ENCODE assay signal across 1 cellular context in genomic region chr2:70301344-70302194, GRCh38.
A peak's percentile ranks its signal among the peaks of the same experiment; 100 is the strongest.
TF ChIP-seq lines count a peak whose summit lies in the region.

TSS of gene FAM136A (minus strand) at chr2:70302067. CDS start at chr2:70302011, 56 bp downstream.

TF ChIP-seq in HEK293, 187 proteins besides CTCF, POLR2A, EP300 and RAD21 (continued from another document and continues in another):
- TF ChIP-seq ZNF558 (tag by site-specific recombination; IDR thresholded peaks at IDR 0.05) (no peak), ZNF223 (tag by site-specific recombination; IDR thresholded peaks at IDR 0.05) (no peak), ZNF529 (tag by site-specific recombination; IDR thresholded peaks at IDR 0.05; ENCODE audit: insufficient replicate concordance) (no peak), ZEB2 (tag by site-specific recombination; IDR thresholded peaks at IDR 0.05) (peak; percentile 43; the same call in 1 of the 2 replicates), ZNF449 (tag by site-specific recombination; IDR thresholded peaks at IDR 0.05) (peak; percentile 92), ZNF366 (tag by site-specific recombination; conservative IDR thresholded peaks at IDR 0.05) (0 out of 2 replicates have a peak, but pooled peaks have one; percentile 7), YY1 (tag by site-specific recombination; IDR thresholded peaks at IDR 0.05) (peak; percentile 67; the same call in 1 of the 2 replicates), ZNF654 (tag by site-specific recombination; IDR thresholded peaks at IDR 0.05; ENCODE audit: low read depth) (peak; percentile 33), YY2 (tag by site-specific recombination; IDR thresholded peaks at IDR 0.05) (0 out of 2 replicates have a peak, but pooled peaks have one; percentile 61), ZNF121 (tag by site-specific recombination; IDR thresholded peaks at IDR 0.05) (no peak), ZNF518A (tag by site-specific recombination; conservative IDR thresholded peaks at IDR 0.05; ENCODE audit: low read depth) (0 out of 2 replicates have a peak, but pooled peaks have one; percentile 10), ZNF311 (tag by site-specific recombination; IDR thresholded peaks at IDR 0.05; ENCODE audit: borderline replicate concordance) (no peak), REST (tag by site-specific recombination; IDR thresholded peaks at IDR 0.05) (0 out of 2 replicates have a peak, but pooled peaks have one; percentile 12), GLIS1 (tag by site-specific recombination; IDR thresholded peaks at IDR 0.05) (0 out of 2 replicates have a peak, but pooled peaks have one; percentile 33), ZNF335 (tag by site-specific recombination; conservative IDR thresholded peaks at IDR 0.05) (peak; percentile 99), ZNF10 (tag by site-specific recombination; IDR thresholded peaks at IDR 0.05) (0 out of 2 replicates have a peak, but pooled peaks have one; percentile 18), SCRT2 (tag by site-specific recombination; IDR thresholded peaks at IDR 0.05) (peak; percentile 70), ZFHX2 (tag by site-specific recombination; conservative IDR thresholded peaks at IDR 0.05) (peak; percentile 91), ZNF76 (tag by site-specific recombination; IDR thresholded peaks at IDR 0.05; ENCODE audit: borderline replicate concordance, low read depth) (0 out of 2 replicates have a peak, but pooled peaks have one; percentile 45), TCF7L2 (IDR thresholded peaks at IDR 0.05; ENCODE audit: borderline replicate concordance, low read depth, low read length) (no peak), ZFP69B (tag by site-specific recombination; IDR thresholded peaks at IDR 0.05) (0 out of 2 replicates have a peak, but pooled peaks have one; percentile 16), BCL6B (tag by site-specific recombination; IDR thresholded peaks at IDR 0.05) (no peak), ZNF169 (tag by site-specific recombination; IDR thresholded peaks at IDR 0.05) (no peak), ZNF561 (tag by site-specific recombination; IDR thresholded peaks at IDR 0.05; ENCODE audit: borderline replicate concordance) (peak; percentile 31; the same call in 1 of the 2 replicates), ZNF391 (tag by site-specific recombination; IDR thresholded peaks at IDR 0.05; ENCODE audit: borderline replicate concordance, low read depth) (peak; percentile 47; the same call in 1 of the 2 replicates), ZBTB17 (tag by site-specific recombination; IDR thresholded peaks at IDR 0.05) (peak; percentile 53; the same call in 1 of the 2 replicates), ZXDB (tag by site-specific recombination; IDR thresholded peaks at IDR 0.05) (peak; percentile 99), ZIC2 (tag by site-specific recombination; IDR thresholded peaks at IDR 0.05) (0 out of 2 replicates have a peak, but pooled peaks have one; percentile 7), KLF9 (tag by site-specific recombination; IDR thresholded peaks at IDR 0.05; ENCODE audit: low read depth) (peak; percentile 93), ZNF2 (tag by site-specific recombination; IDR thresholded peaks at IDR 0.05) (no peak), KLF8 (tag by site-specific recombination; IDR thresholded peaks at IDR 0.05) (peak; percentile 94), PATZ1 (tag by site-specific recombination; IDR thresholded peaks at IDR 0.05) (peak; percentile 42), ZNF660 (tag by site-specific recombination; IDR thresholded peaks at IDR 0.05) (peak; percentile 18; the same call in 1 of the 2 replicates), ZNF658 (tag by site-specific recombination; IDR thresholded peaks at IDR 0.05) (no peak), ZBTB20 (tag by site-specific recombination; IDR thresholded peaks at IDR 0.05) (peak; percentile 69), ZBTB8A (tag by site-specific recombination; IDR thresholded peaks at IDR 0.05) (peak; percentile 100), KLF10 (tag by site-specific recombination; IDR thresholded peaks at IDR 0.05) (peak; percentile 92), HOXD13 (CRISPR knock-in tag; IDR thresholded peaks at IDR 0.05; ENCODE audit: borderline replicate concordance) (no peak), WT1 (tag by site-specific recombination; IDR thresholded peaks at IDR 0.05) (no peak; the same call in 1 of the 2 replicates), ZSCAN30 (tag by site-specific recombination; IDR thresholded peaks at IDR 0.05) (peak; percentile 71; the same call in 1 of the 2 replicates), ZNF792 (tag by site-specific recombination; IDR thresholded peaks at IDR 0.05) (no peak), ZNF501 (tag by site-specific recombination; IDR thresholded peaks at IDR 0.05) (0 out of 2 replicates have a peak, but pooled peaks have one; percentile 42)
- TF ChIP-seq, protein P1, sequence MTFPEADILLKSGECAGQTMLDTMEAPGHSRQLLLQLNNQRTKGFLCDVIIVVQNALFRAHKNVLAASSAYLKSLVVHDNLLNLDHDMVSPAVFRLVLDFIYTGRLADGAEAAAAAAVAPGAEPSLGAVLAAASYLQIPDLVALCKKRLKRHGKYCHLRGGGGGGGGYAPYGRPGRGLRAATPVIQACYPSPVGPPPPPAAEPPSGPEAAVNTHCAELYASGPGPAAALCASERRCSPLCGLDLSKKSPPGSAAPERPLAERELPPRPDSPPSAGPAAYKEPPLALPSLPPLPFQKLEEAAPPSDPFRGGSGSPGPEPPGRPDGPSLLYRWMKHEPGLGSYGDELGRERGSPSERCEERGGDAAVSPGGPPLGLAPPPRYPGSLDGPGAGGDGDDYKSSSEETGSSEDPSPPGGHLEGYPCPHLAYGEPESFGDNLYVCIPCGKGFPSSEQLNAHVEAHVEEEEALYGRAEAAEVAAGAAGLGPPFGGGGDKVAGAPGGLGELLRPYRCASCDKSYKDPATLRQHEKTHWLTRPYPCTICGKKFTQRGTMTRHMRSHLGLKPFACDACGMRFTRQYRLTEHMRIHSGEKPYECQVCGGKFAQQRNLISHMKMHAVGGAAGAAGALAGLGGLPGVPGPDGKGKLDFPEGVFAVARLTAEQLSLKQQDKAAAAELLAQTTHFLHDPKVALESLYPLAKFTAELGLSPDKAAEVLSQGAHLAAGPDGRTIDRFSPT (tag by site-specific recombination; IDR thresholded peaks at IDR 0.05): 0 out of 2 replicates have a peak, but pooled peaks have one; percentile 26
- TF ChIP-seq, protein P2, sequence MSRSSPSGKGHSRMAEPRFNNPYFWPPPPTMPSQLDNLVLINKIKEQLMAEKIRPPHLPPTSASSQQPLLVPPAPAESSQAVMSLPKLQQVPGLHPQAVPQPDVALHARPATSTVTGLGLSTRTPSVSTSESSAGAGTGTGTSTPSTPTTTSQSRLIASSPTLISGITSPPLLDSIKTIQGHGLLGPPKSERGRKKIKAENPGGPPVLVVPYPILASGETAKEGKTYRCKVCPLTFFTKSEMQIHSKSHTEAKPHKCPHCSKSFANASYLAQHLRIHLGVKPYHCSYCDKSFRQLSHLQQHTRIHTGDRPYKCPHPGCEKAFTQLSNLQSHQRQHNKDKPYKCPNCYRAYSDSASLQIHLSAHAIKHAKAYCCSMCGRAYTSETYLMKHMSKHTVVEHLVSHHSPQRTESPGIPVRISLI (tag by site-specific recombination; IDR thresholded peaks at IDR 0.05): no peak
- TF ChIP-seq, protein P3, sequence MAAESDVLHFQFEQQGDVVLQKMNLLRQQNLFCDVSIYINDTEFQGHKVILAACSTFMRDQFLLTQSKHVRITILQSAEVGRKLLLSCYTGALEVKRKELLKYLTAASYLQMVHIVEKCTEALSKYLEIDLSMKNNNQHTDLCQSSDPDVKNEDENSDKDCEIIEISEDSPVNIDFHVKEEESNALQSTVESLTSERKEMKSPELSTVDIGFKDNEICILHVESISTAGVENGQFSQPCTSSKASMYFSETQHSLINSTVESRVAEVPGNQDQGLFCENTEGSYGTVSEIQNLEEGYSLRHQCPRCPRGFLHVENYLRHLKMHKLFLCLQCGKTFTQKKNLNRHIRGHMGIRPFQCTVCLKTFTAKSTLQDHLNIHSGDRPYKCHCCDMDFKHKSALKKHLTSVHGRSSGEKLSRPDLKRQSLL (tag by site-specific recombination; IDR thresholded peaks at IDR 0.05): no peak
